ENCODE assay signal across 22 cellular contexts in the genomic region with DNA sequence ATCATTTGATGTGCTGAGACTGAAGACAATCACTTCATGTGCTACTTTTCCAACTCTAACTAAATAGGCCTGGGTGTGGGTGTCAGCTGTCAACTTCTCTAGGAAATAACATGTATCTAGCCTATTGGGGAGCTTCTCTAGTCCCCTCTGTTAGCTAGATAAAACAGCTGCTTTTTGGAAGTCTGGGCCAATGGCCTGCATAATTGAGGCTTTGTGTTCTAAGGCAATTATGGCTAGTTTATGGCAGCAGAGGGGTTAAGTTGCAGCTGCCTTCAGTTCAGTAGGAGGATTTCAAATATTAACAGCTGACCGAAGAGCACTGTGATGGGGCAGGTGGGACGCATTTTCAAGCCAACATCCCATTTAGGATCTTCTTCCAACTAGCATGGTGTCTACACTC. TPM values are rescaled to one million over a fixed set of nuclear protein-coding genes. Genes with fewer than 3 reads are reported as not detected.
A peak's percentile ranks its signal among the peaks of the same experiment; 100 is the strongest.
DNase-seq lines count a peak whose midpoint lies in the region; FAIRE-seq and TF ChIP-seq lines count a peak whose summit lies in the region.
"Had no signal": no experiment of that assay in that cellular context is flagged by ENCODE, and none has a peak within 500 bp of the region (broad histone marks: within the 10 kb centered on the region; RNA-seq: fewer than 3 reads in every experiment).

No MANE protein-coding gene starts in this region.

- H3K4me3 ChIP-seq in SJCRH30 = peak overlapping the region; percentile 21
- H3K4me3 ChIP-seq in mesenchymal stem cell (ENCODE audit: insufficient read depth in 1 of 2, low read depth in 1 of 2, low read length in 2 of 2) = no peak overlapping the region
- no peak overlapping the region for H3K4me3 ChIP-seq in stomach smooth muscle (ENCODE audit: low read length in 2 of 2)
- H3K4me3 ChIP-seq: uterus had no signal

- H3K14ac ChIP-seq in mesenchymal stem cell (ENCODE audit: low read length in 2 of 2) = no peak overlapping the region

- 80% methylated on average over 1 of the region's 2 CpGs for WGBS in mesenchymal stem cell

- H3K4me2 ChIP-seq in mesenchymal stem cell (ENCODE audit: low read length, poor library complexity, severe bottlenecking) = peak overlapping the region; percentile 41

- H3K27ac Mint-ChIP-seq in nephron progenitor cell = no peak overlapping the region
- H3K27ac Mint-ChIP-seq: activated CD8-positive, alpha-beta T cell treated with anti-CD3 and anti-CD28 coated beads for 36 hours; activated naive CD8-positive, alpha-beta T cell; CD14-positive monocyte; natural killer cell treated with Interleukin-12 subunit alpha and Interleukin-12 subunit beta and Interleukin-15 and Interleukin-18, amount 100 ng/mL, for 72 hours; T-cell had no signal

- no peak overlapping the region for H3K4ac ChIP-seq in mesenchymal stem cell (ENCODE audit: low read depth in 1 of 2, low read length in 2 of 2)

- DNase-seq in GM12892 (ENCODE audit: insufficient read length) (no peak), SJCRH30 (peak; percentile 85 to 98), mesenchymal stem cell (no peak), NCI-H128 (lab: John Stamatoyannopoulos, UW; ENCODE audit: unreplicated experiment) (no peak), nephron progenitor cell (no peak), superior temporal gyrus (ENCODE audit: extremely low spot score) (no peak), C1 segment of cervical spinal cord (lab: John Stamatoyannopoulos, UW) (no peak)
- DNase-seq: activated CD8-positive, alpha-beta T cell treated with anti-CD3 and anti-CD28 coated beads for 36 hours; effector CD4-positive, alpha-beta T cell; NCI-H1092 treated with DMSO at 0.1 percent for 48 hours; NCI-H2029 treated with DMSO at 0.1 percent for 48 hours; NCI-H345; NCI-H748 treated with DMSO at 0.1 percent for 48 hours; posterior cingulate gyrus; SHP77 treated with DMSO at 0.1 percent for 48 hours; T-cell; uterus had no signal

- H3K9me3 ChIP-seq in SJCRH30 (replicated peaks) = no peaks in the 10 kb centered on the region
- H3K9me3 ChIP-seq in mesenchymal stem cell (ENCODE audit: control insufficient read depth, low read length) = no peaks in the 10 kb centered on the region
- H3K9me3 ChIP-seq in stomach smooth muscle (ENCODE audit: control insufficient read depth in 2 of 2, low read length in 2 of 2) = no peaks in the 10 kb centered on the region
- H3K9me3 ChIP-seq: uterus had no signal

- H2BK15ac ChIP-seq in mesenchymal stem cell (ENCODE audit: low read depth, poor library complexity, severe bottlenecking) = no peak overlapping the region

- H4K8ac ChIP-seq in mesenchymal stem cell (ENCODE audit: low read length) = no peak overlapping the region

- H2BK12ac ChIP-seq in mesenchymal stem cell (ENCODE audit: low read length in 2 of 2) = no peak overlapping the region

- no peaks in the 10 kb centered on the region for H3K36me3 Mint-ChIP-seq in nephron progenitor cell (ENCODE audit: low read depth)
- H3K36me3 Mint-ChIP-seq: activated naive CD8-positive, alpha-beta T cell; CD14-positive monocyte; natural killer cell treated with Interleukin-12 subunit alpha and Interleukin-12 subunit beta and Interleukin-15 and Interleukin-18, amount 100 ng/mL, for 72 hours; T-cell had no signal

- TF ChIP-seq CTCF in nephron progenitor cell (IDR thresholded peaks at IDR 0.05) = no peak

- no peak overlapping the region for H2AFZ ChIP-seq in mesenchymal stem cell (ENCODE audit: low read depth, low read length)

- H2BK120ac ChIP-seq in mesenchymal stem cell (ENCODE audit: low read depth, low read length) = no peak overlapping the region

- no peak overlapping the region for H2AK5ac ChIP-seq in mesenchymal stem cell (ENCODE audit: low read length, severe bottlenecking)

- no peak overlapping the region for H3K23ac ChIP-seq in mesenchymal stem cell (ENCODE audit: low read length in 2 of 2)

- no peak for TF ChIP-seq POLR2A in GM12892 (IDR thresholded peaks at IDR 0.05; ENCODE audit: low read depth, low read length)

- H3K27ac ChIP-seq in SJCRH30 (peak overlapping the region; percentile 67), mesenchymal stem cell (ENCODE audit: low read length, poor library complexity, severe bottlenecking) (peak overlapping the region; percentile 84), stomach smooth muscle (ENCODE audit: low read length) (peak overlapping the region; percentile 42)

- H3K79me1 ChIP-seq in mesenchymal stem cell (replicated peaks; ENCODE audit: low read length, poor library complexity, severe bottlenecking) = no peaks in the 10 kb centered on the region

- no peaks in the 10 kb centered on the region for H3K9me3 Mint-ChIP-seq in nephron progenitor cell
- H3K9me3 Mint-ChIP-seq: activated CD8-positive, alpha-beta T cell treated with anti-CD3 and anti-CD28 coated beads for 36 hours; CD14-positive monocyte; T-cell had no signal

- H3K4me1 ChIP-seq in SJCRH30 (peaks cover 32% of the 10 kb centered on the region), mesenchymal stem cell (ENCODE audit: control insufficient read depth, insufficient read depth, low read depth, low read length) (peaks cover 4% of the 10 kb centered on the region), stomach smooth muscle (ENCODE audit: control insufficient read depth, insufficient read depth, low read length) (peaks cover 9% of the 10 kb centered on the region)
- H3K4me1 ChIP-seq: uterus had no signal

- H3K4me3 Mint-ChIP-seq in nephron progenitor cell = no peak overlapping the region
- H3K4me3 Mint-ChIP-seq: activated CD8-positive, alpha-beta T cell treated with anti-CD3 and anti-CD28 coated beads for 36 hours; activated naive CD8-positive, alpha-beta T cell; CD14-positive monocyte; natural killer cell treated with Interleukin-12 subunit alpha and Interleukin-12 subunit beta and Interleukin-15 and Interleukin-18, amount 100 ng/mL, for 72 hours; T-cell had no signal

- H3K4me1 Mint-ChIP-seq in nephron progenitor cell = peaks cover 5% of the 10 kb centered on the region
- H3K4me1 Mint-ChIP-seq: CD14-positive monocyte, T-cell had no signal

- no peak overlapping the region for H3K18ac ChIP-seq in mesenchymal stem cell (ENCODE audit: low read depth in 1 of 2, low read length in 2 of 2)

- peaks cover 46% of the 10 kb centered on the region for H3K27me3 Mint-ChIP-seq in nephron progenitor cell (ENCODE audit: low read depth, poor library complexity)

- FAIRE-seq in GM12892 (lab: Jason Lieb, UNC) = peak; percentile 50
- FAIRE-seq: TTC549 had no signal

- H3K27me3 ChIP-seq in SJCRH30 = no peaks in the 10 kb centered on the region
- no peaks in the 10 kb centered on the region for H3K27me3 ChIP-seq in mesenchymal stem cell (ENCODE audit: control insufficient read depth in 1 of 2, insufficient read depth in 1 of 2, low read length in 2 of 2)
- H3K27me3 ChIP-seq in stomach smooth muscle (ENCODE audit: control insufficient read depth in 1 of 2, insufficient read depth in 2 of 2, low read length in 2 of 2) = no peaks in the 10 kb centered on the region
- H3K27me3 ChIP-seq: uterus had no signal

- no peak overlapping the region for H4K91ac ChIP-seq in mesenchymal stem cell (ENCODE audit: low read length)

- no peak overlapping the region for H2BK5ac ChIP-seq in mesenchymal stem cell (ENCODE audit: low read depth, low read length, poor library complexity, severe bottlenecking)

- no peaks in the 10 kb centered on the region for H3K36me3 ChIP-seq in SJCRH30
- no peaks in the 10 kb centered on the region for H3K36me3 ChIP-seq in mesenchymal stem cell (ENCODE audit: control insufficient read depth in 1 of 2, insufficient read depth in 2 of 2, low read depth in 1 of 2, low read length in 2 of 2)
- H3K36me3 ChIP-seq in stomach smooth muscle (ENCODE audit: control insufficient read depth in 2 of 2, insufficient read depth in 2 of 2, low read length in 2 of 2) = no peaks in the 10 kb centered on the region
- H3K36me3 ChIP-seq: uterus had no signal

- H3K9ac ChIP-seq in mesenchymal stem cell (ENCODE audit: low read length) (no peak overlapping the region), stomach smooth muscle (ENCODE audit: low read length in 2 of 2) (no peak overlapping the region)

RNA-seq across cellular contexts. Expression of gene COL8A1, which starts 6.3 kb away (rescaled TPM):
- polyA plus RNA-seq in GM12892 (2012; ENCODE audit: missing spikeins) = 0.04 TPM
- total RNA-seq in SJCRH30 (2014; rRNA removed; shearing (Covaris generic)) = 0.08 TPM in 1 of 2 replicates, not detected in the other
- polyA plus RNA-seq in mesenchymal stem cell (2013, experiment 1 of 2) = 115 TPM
- 112 TPM for polyA plus RNA-seq in mesenchymal stem cell (2013, experiment 2 of 2)
- total RNA-seq: activated CD8-positive, alpha-beta T cell treated with anti-CD3 and anti-CD28 coated beads for 36 hours had no signal
- polyA plus RNA-seq: CD14-positive monocyte had no signal

Comparison
In these comparisons a context has a peak if more than half of its experiments do, and no peak if none do; other contexts are left out.
1. DNase-seq: peak in SJCRH30 (2 of 2); none in GM12892 (single experiment), mesenchymal stem cell (single experiment), NCI-H128 (single experiment), nephron progenitor cell (single experiment), superior temporal gyrus (single experiment) and C1 segment of cervical spinal cord (0 of 14).
2. Peak in every context shown above with its lines, with median percentiles within 50 percentile points of each other: H3K27ac ChIP-seq.